Comparison of ENCODE assay signal across 7 cellular contexts in the genomic region with DNA sequence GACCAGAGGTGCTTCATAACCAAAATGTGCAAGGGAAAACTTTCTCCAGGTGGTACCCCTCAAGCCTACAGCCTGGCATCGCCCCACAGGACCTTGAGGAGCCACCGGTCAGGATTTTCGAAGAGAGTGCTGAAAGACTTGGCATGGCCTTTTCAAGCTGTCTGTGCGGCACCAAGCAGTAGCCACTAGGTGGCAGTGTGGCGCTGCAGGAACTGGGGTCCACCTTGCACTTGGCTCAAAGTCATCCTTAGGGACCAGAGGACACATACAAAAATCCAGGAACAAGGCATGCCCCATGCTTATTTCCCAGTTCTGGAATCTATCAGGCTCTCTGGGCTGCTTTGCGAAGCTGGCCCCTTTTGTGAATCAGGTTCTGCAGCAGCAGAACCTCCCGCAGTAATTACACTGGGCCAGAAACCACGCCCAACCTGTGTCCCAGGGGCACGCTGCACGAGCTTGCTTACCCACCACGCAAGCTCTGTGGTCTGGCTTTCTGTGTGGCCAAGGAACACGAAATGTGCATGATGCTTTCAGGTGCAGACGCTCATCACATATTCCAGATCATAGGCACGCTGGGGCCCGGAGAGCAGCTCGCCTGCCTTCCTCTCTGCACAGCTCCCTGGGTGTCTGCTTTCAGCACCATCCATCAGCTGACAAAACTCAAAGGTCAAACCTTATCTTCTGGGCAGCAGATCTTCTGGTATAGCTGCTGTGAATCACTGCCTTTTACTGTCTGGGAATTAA.
A peak's percentile ranks its signal among the peaks of the same experiment; 100 is the strongest.
DNase-seq lines count a peak whose midpoint lies in the region; ATAC-seq and TF ChIP-seq lines count a peak whose summit lies in the region.

No MANE protein-coding gene starts in this region.

- ATAC-seq in HG02870 (IDR thresholded peaks at IDR 0.05; ENCODE audit: unreplicated experiment) = peak; percentile 57
- ATAC-seq in central memory CD8-positive, alpha-beta T cell (replicated peaks; ENCODE audit: extremely low read depth, poor library complexity, severe bottlenecking) = peak; percentile 54

- H3K9me3 Mint-ChIP-seq in central memory CD8-positive, alpha-beta T cell = no peaks in the 10 kb centered on the region

- H3K36me3 Mint-ChIP-seq in central memory CD8-positive, alpha-beta T cell (ENCODE audit: insufficient read depth) = peaks cover 3% of the 10 kb centered on the region

- peak; percentile 71 for DNase-seq in NCI-H510A treated with DMSO at 0.1 percent for 48 hours (lab: John Stamatoyannopoulos, UW)
- DNase-seq in activated CD4-positive, CD25-positive, alpha-beta regulatory T cell treated with anti-CD3 and anti-CD28 coated beads, Interleukin-2, amount 50 U/mL, for 72 hours = peak; percentile 77
- peak; percentile 44 to 65 for DNase-seq in central memory CD8-positive, alpha-beta T cell (ENCODE audit: low spot score in 2 of 2)
- peak; percentile 77 for DNase-seq in kidney tubule cell (ENCODE audit: low spot score)
- peak; percentile 51 for DNase-seq in stimulated activated CD4-positive, alpha-beta T cell treated with anti-CD3 and anti-CD28 coated beads, Interleukin-2, amount 100 ng/mL, for 4 hours (ENCODE audit: low read depth)

- peaks cover 25% of the 10 kb centered on the region for H3K27me3 Mint-ChIP-seq in central memory CD8-positive, alpha-beta T cell

- H3K4me3 ChIP-seq in GM12875 (ENCODE audit: low read depth, low read length) = no peak overlapping the region

- peak overlapping the region; percentile 54 for H3K27ac Mint-ChIP-seq in central memory CD8-positive, alpha-beta T cell (ENCODE audit: low read depth)

- no peaks in the 10 kb centered on the region for H3K4me1 Mint-ChIP-seq in central memory CD8-positive, alpha-beta T cell

- peak; percentile 98 for TF ChIP-seq CTCF in GM12875 (IDR thresholded peaks at IDR 0.05; ENCODE audit: borderline replicate concordance, insufficient read depth, low read depth, low read length)

- H3K4me3 Mint-ChIP-seq in central memory CD8-positive, alpha-beta T cell = no peak overlapping the region
